19 cellular contexts compared by ENCODE assay signal in the genomic region with DNA sequence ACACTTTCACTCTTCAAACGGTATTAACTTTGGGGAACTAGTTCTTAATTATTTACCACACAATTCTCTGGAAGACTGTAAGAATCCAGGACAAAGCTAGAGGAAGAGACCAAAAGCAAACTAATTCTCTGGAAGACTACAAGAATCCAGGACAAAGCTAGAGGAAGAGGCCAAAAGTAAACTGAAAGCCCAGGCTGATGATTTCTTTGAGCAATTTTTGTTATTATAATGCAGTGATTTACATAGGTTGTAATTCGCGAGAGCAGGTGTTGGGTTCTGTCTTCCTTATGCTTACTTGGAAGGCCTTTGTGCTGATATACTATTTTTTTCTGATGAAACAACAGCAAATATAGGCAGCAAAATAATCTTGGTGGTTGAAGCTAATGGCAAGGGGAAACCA. TPM values are rescaled to one million over a fixed set of nuclear protein-coding genes. Genes with fewer than 3 reads are reported as not detected.
DNase-seq lines count a peak whose midpoint lies in the region; ATAC-seq and TF ChIP-seq lines count a peak whose summit lies in the region.
"Had no signal": no experiment of that assay in that cellular context is flagged by ENCODE, and none has a peak within 500 bp of the region (broad histone marks: within the 10 kb centered on the region; RNA-seq: fewer than 3 reads in every experiment).

No MANE protein-coding gene starts in this region.

- ATAC-seq in WTC11, result peak; percentile 57
- ATAC-seq in stimulated activated naive CD8-positive, alpha-beta T cell treated with anti-CD3 and anti-CD28 coated beads, Interleukin-15, amount 100 ng/mL, for 72 hours, result no peak
- ATAC-seq: HepG2 had no signal

- H3K4me1 Mint-ChIP-seq in WTC11, result peaks cover 58% of the 10 kb centered on the region
- H3K4me1 Mint-ChIP-seq in stimulated activated naive CD8-positive, alpha-beta T cell treated with anti-CD3 and anti-CD28 coated beads, Interleukin-15, amount 100 ng/mL, for 72 hours, result peaks cover 6% of the 10 kb centered on the region
- H3K4me1 Mint-ChIP-seq: IgD-negative memory B cell had no signal

- peak overlapping the region; percentile 99 for H3K27ac Mint-ChIP-seq in WTC11
- no peak overlapping the region for H3K27ac Mint-ChIP-seq in stimulated activated naive CD8-positive, alpha-beta T cell treated with anti-CD3 and anti-CD28 coated beads, Interleukin-15, amount 100 ng/mL, for 72 hours
- H3K27ac Mint-ChIP-seq: CD4-positive, alpha-beta T cell; IgD-negative memory B cell had no signal

- WGBS in GM23248 (ENCODE audit: low coverage in 1 of 2, low lambda C conversion rate in 2 of 2, missing lambda C conversion rate in 2 of 2), 2 experiments, result 69 to 76% methylated on average over 3 of the region's 3 CpGs

- CTCF ChIA-PET in WTC11 (lab: Charles Lee), result no interaction called here

- H3K79me2 ChIP-seq in GM23248 (ENCODE audit: insufficient read depth), result no peaks in the 10 kb centered on the region

- H3K36me3 ChIP-seq in HUES48 (ENCODE audit: control insufficient read depth, insufficient read depth, low read length) (no peaks in the 10 kb centered on the region), iPS-18a (ENCODE audit: control insufficient read depth, low read depth, low read length) (no peaks in the 10 kb centered on the region), GM23248 (ENCODE audit: low read depth) (no peaks in the 10 kb centered on the region)

- no peaks in the 10 kb centered on the region; the same call in 1 of the 2 replicates for H3K9me3 Mint-ChIP-seq in WTC11
- H3K9me3 Mint-ChIP-seq in stimulated activated naive CD8-positive, alpha-beta T cell treated with anti-CD3 and anti-CD28 coated beads, Interleukin-15, amount 100 ng/mL, for 72 hours, result no peaks in the 10 kb centered on the region
- H3K9me3 Mint-ChIP-seq: CD4-positive, alpha-beta T cell had no signal

- H3K9me2 ChIP-seq in GM23248 (ENCODE audit: insufficient read depth), result no peaks in the 10 kb centered on the region

- peak overlapping the region; percentile 38 for H3K4me3 Mint-ChIP-seq in WTC11
- no peak overlapping the region for H3K4me3 Mint-ChIP-seq in stimulated activated naive CD8-positive, alpha-beta T cell treated with anti-CD3 and anti-CD28 coated beads, Interleukin-15, amount 100 ng/mL, for 72 hours
- H3K4me3 Mint-ChIP-seq: CD4-positive, alpha-beta T cell; IgD-negative memory B cell had no signal

- no peaks in the 10 kb centered on the region for H3K27me3 Mint-ChIP-seq in WTC11 (ENCODE audit: low read depth)
- peaks cover 40% of the 10 kb centered on the region for H3K27me3 Mint-ChIP-seq in stimulated activated naive CD8-positive, alpha-beta T cell treated with anti-CD3 and anti-CD28 coated beads, Interleukin-15, amount 100 ng/mL, for 72 hours

- no peak overlapping the region for H2AFZ ChIP-seq in GM23248

- POLR2A ChIA-PET in WTC11 (lab: Charles Lee), result no interaction called here

- H3K9ac ChIP-seq in HUES48 (ENCODE audit: low read depth, low read length) (0 out of 2 replicates have a peak overlapping the region, but pooled peaks have one; percentile 18), iPS-18a (ENCODE audit: low read length) (peak overlapping the region; percentile 34), GM23248 (no peak overlapping the region)

- no peaks in the 10 kb centered on the region for H3F3A ChIP-seq in GM23248 (ENCODE audit: insufficient read depth)

- H4K20me1 ChIP-seq in GM23248 (ENCODE audit: insufficient read depth), result no peaks in the 10 kb centered on the region

- H3K4me2 ChIP-seq in GM23248 (ENCODE audit: unreplicated experiment), result no peak overlapping the region

- no peak for DNase-seq in WTC11 (ENCODE audit: low spot score)
- DNase-seq in GM03348 (ENCODE audit: low spot score), result no peak
- no peak for DNase-seq in Kasumi-1 (lab: John Stamatoyannopoulos, UW)
- no peak for DNase-seq in GM23248
- no peak for DNase-seq in stimulated activated naive CD8-positive, alpha-beta T cell treated with anti-CD3 and anti-CD28 coated beads, Interleukin-15, amount 100 ng/mL, for 72 hours
- DNase-seq: ACHN; AML-193; Caco-2; CD4-positive, alpha-beta T cell; DMS79 treated with DMSO at 0.1 percent for 48 hours; HCEC 1CT; Karpas-422; KBM-7 had no signal

- no peak for TF ChIP-seq CTCF in WTC11 (IDR thresholded peaks at IDR 0.05)

- H3K27ac ChIP-seq in HUES48 (ENCODE audit: low read depth, low read length) (peak overlapping the region; percentile 17), iPS-18a (ENCODE audit: low read length) (no peak overlapping the region), GM23248 (no peak overlapping the region)
- H3K27ac ChIP-seq: C4-2B had no signal

- H3K4me1 ChIP-seq in HUES48 (ENCODE audit: control insufficient read depth, insufficient read depth, low read length) (peaks cover 26% of the 10 kb centered on the region), iPS-18a (ENCODE audit: control insufficient read depth, low read depth, low read length) (peaks cover 28% of the 10 kb centered on the region), GM23248 (ENCODE audit: insufficient read depth) (no peaks in the 10 kb centered on the region)
- H3K4me1 ChIP-seq: Caco-2 had no signal

- in situ Hi-C loops in GM23248 (cut with MboI), result no loop called here

- H3K27me3 ChIP-seq in HUES48 (ENCODE audit: control insufficient read depth, insufficient read depth, low read length) (no peaks in the 10 kb centered on the region), iPS-18a (ENCODE audit: control insufficient read depth, insufficient read depth, low read length) (peaks cover 3% of the 10 kb centered on the region), GM23248 (replicated peaks; ENCODE audit: insufficient read depth) (peaks cover 34% of the 10 kb centered on the region)

- H3K36me3 Mint-ChIP-seq in WTC11, result peaks cover 7% of the 10 kb centered on the region; the same call in 1 of the 2 replicates

- H3K4me3 ChIP-seq in HUES48 (ENCODE audit: low read depth, low read length) (no peak overlapping the region), iPS-18a (ENCODE audit: low read length) (peak overlapping the region; percentile 16), GM23248 (no peak overlapping the region)

- H3K9me3 ChIP-seq in HUES48 (ENCODE audit: control insufficient read depth, insufficient read depth, low read length) (no peaks in the 10 kb centered on the region), iPS-18a (ENCODE audit: control insufficient read depth, low read depth, low read length) (no peaks in the 10 kb centered on the region), GM23248 (ENCODE audit: low read depth) (no peaks in the 10 kb centered on the region)
- H3K9me3 ChIP-seq: Caco-2 had no signal

TF ChIP-seq in WTC11, 78 proteins besides CTCF, POLR2A, EP300 and RAD21 (continues in another document):
- TF ChIP-seq, protein P1, sequence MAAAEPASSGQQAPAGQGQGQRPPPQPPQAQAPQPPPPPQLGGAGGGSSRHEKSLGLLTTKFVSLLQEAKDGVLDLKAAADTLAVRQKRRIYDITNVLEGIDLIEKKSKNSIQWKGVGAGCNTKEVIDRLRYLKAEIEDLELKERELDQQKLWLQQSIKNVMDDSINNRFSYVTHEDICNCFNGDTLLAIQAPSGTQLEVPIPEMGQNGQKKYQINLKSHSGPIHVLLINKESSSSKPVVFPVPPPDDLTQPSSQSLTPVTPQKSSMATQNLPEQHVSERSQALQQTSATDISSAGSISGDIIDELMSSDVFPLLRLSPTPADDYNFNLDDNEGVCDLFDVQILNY (CRISPR knock-in tag; IDR thresholded peaks at IDR 0.05), result no peak
- TF ChIP-seq, protein P2, sequence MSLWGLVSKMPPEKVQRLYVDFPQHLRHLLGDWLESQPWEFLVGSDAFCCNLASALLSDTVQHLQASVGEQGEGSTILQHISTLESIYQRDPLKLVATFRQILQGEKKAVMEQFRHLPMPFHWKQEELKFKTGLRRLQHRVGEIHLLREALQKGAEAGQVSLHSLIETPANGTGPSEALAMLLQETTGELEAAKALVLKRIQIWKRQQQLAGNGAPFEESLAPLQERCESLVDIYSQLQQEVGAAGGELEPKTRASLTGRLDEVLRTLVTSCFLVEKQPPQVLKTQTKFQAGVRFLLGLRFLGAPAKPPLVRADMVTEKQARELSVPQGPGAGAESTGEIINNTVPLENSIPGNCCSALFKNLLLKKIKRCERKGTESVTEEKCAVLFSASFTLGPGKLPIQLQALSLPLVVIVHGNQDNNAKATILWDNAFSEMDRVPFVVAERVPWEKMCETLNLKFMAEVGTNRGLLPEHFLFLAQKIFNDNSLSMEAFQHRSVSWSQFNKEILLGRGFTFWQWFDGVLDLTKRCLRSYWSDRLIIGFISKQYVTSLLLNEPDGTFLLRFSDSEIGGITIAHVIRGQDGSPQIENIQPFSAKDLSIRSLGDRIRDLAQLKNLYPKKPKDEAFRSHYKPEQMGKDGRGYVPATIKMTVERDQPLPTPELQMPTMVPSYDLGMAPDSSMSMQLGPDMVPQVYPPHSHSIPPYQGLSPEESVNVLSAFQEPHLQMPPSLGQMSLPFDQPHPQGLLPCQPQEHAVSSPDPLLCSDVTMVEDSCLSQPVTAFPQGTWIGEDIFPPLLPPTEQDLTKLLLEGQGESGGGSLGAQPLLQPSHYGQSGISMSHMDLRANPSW (CRISPR knock-in tag; conservative IDR thresholded peaks at IDR 0.05; ENCODE audit: low read depth), result no peak
- TF ChIP-seq ETV6 (CRISPR knock-in tag; IDR thresholded peaks at IDR 0.05), result no peak
- no peak for TF ChIP-seq ZNF138 (CRISPR knock-in tag; conservative IDR thresholded peaks at IDR 0.05)
- no peak for TF ChIP-seq GTF2I (CRISPR knock-in tag; conservative IDR thresholded peaks at IDR 0.05)
- TF ChIP-seq, protein P3, sequence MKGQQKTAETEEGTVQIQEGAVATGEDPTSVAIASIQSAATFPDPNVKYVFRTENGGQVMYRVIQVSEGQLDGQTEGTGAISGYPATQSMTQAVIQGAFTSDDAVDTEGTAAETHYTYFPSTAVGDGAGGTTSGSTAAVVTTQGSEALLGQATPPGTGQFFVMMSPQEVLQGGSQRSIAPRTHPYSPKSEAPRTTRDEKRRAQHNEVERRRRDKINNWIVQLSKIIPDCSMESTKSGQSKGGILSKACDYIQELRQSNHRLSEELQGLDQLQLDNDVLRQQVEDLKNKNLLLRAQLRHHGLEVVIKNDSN (CRISPR knock-in tag; IDR thresholded peaks at IDR 0.05), result no peak

RNA-seq across cellular contexts. Expression of a gene that starts 5.2 kb away (rescaled TPM):
- 14.1 to 17.8 TPM (median 15.7 TPM) in 3 replicates for total RNA-seq in WTC11 (2021)
- not detected in 2 replicates for total RNA-seq in GM23248 (2014; rRNA removed; shearing (Covaris generic))
- not detected in 2 replicates for polyA plus RNA-seq in GM23248 (2016; fragmentation: Nextera tagmentation; extraction: Ambion mirVana)
- polyA plus RNA-seq: BJ, IgD-negative memory B cell had no signal

Comparison
In these comparisons a context has a peak if more than half of its experiments do, and no peak if none do; other contexts are left out.
1. RNA of a gene that starts 5.2 kb away (total RNA-seq): 14.1 to 17.8 TPM in WTC11; not detected in GM23248; every median in the first group is over 10 times any median in the second.